In genomic region chr3:190197346-190197763, GRCh38 we compare ENCODE assay signal across 18 cellular contexts.
A peak's percentile ranks its signal among the peaks of the same experiment; 100 is the strongest.
DNase-seq lines count a peak whose midpoint lies in the region; ATAC-seq, FAIRE-seq and TF ChIP-seq lines count a peak whose summit lies in the region.
"Had no signal": no experiment of that assay in that cellular context is flagged by ENCODE, and none has a peak within 500 bp of the region (broad histone marks: within the 10 kb centered on the region; RNA-seq: fewer than 3 reads in every experiment).

No MANE protein-coding gene starts in this region.

- H3K27ac ChIP-seq in A549 (peak overlapping the region; percentile 88 to 90), adrenal gland (no peak overlapping the region), gastroesophageal sphincter (no peak overlapping the region)
- H3K27ac ChIP-seq: suprapubic skin had no signal

- WGBS in A549 (ENCODE audit: missing lambda C conversion rate), result 6% methylated on average over 3 of the region's 3 CpGs
- 89 to 94% (median 93%) methylated on average over 3 of the region's 3 CpGs for WGBS in adrenal gland, 4 donors
- 40 to 63% methylated on average over 1 to 3 of the region's 3 CpGs for WGBS in gastroesophageal sphincter (ENCODE audit: low coverage in 1 of 2), 2 donors

- TF ChIP-seq POLR2A in A549 (IDR thresholded peaks at IDR 0.05; ENCODE audit: low read length) (no peak), adrenal gland (IDR thresholded peaks at IDR 0.05) (no peak), gastroesophageal sphincter (IDR thresholded peaks at IDR 0.05) (no peak)

- H3K4me1 ChIP-seq in A549 (peaks cover 56% of the 10 kb centered on the region), adrenal gland (replicated peaks in 1 of 2) (peaks cover 0 to 3% of the 10 kb centered on the region in 2 donors), gastroesophageal sphincter (no peaks in the 10 kb centered on the region)

- intact Hi-C loops in adrenal gland (cut with DNase I), result loop anchor here in 1 of 2 donors (5.0 kb wide), 1 partner anchor 75 kb away; the partner anchor contains the start of gene P3H2

- peak; percentile 72 for FAIRE-seq in A549 (lab: Jason Lieb, UNC)
- FAIRE-seq: endometrium had no signal

- CTCF ChIA-PET in A549 (lab: Yijun Ruan, JAX), result interaction anchor here (0.7 to 1.9 kb wide), 10 partner anchors 73 to 238 kb away, joined by 3 to 5 read pairs (median 3); no protein-coding TSS in a partner anchor

- POLR2A ChIA-PET in A549 (lab: Yijun Ruan, JAX), result interaction anchor here (0.9 to 1.3 kb wide), 2 partner anchors 76 to 125 kb away, joined by 3 to 4 read pairs; partner anchors contain the start of genes CLDN1 and P3H2

- H3K4me3 ChIP-seq in A549 (peak overlapping the region; percentile 35), adrenal gland (no peak overlapping the region), gastroesophageal sphincter (no peak overlapping the region)
- H3K4me3 ChIP-seq: suprapubic skin had no signal

- H3K9me3 ChIP-seq in A549 (no peaks in the 10 kb centered on the region), adrenal gland (replicated peaks in 1 of 3) (no peaks in the 10 kb centered on the region), gastroesophageal sphincter (no peaks in the 10 kb centered on the region)
- H3K9me3 ChIP-seq: suprapubic skin had no signal

- peak overlapping the region; percentile 91 for H3K4me2 ChIP-seq in A549

- TF ChIP-seq EP300 in A549 (IDR thresholded peaks at IDR 0.05) (peak; percentile 31 to 72; a peak in 3 of 5 replicates), gastroesophageal sphincter (IDR thresholded peaks at IDR 0.05) (no peak)

- TF ChIP-seq CTCF in A549 (IDR thresholded peaks at IDR 0.05), result no peak
- TF ChIP-seq CTCF in adrenal gland (IDR thresholded peaks at IDR 0.05), result no peak
- TF ChIP-seq CTCF in gastroesophageal sphincter (IDR thresholded peaks at IDR 0.05), result no peak

- peak; percentile 96 to 97 for ATAC-seq in A549
- ATAC-seq in HG03097 (IDR thresholded peaks at IDR 0.05; ENCODE audit: low FRiP score, unreplicated experiment), result peak; percentile 73
- ATAC-seq in GM18868 (IDR thresholded peaks at IDR 0.05; ENCODE audit: unreplicated experiment), result no peak
- no peak for ATAC-seq in gastroesophageal sphincter
- ATAC-seq: activated CD8-positive, alpha-beta T cell treated with anti-CD3 and anti-CD28 coated beads, Interleukin-2, amount 10 ng/mL, durations not matched to agents 7 days and 5 days; activated T-helper 17 cell treated with anti-CD3 and anti-CD28 coated beads, Interleukin-2, amount 50 U/mL, for 72 hours had no signal

- DNase-seq in A549 (ENCODE audit: low read depth in 1 of 2, low spot score in 1 of 2), result peak; percentile 66 to 95
- peak; percentile 39 for DNase-seq in RPMI7951 (ENCODE audit: low read depth)
- DNase-seq in kidney tubule cell (ENCODE audit: low spot score), result peak; percentile 94
- no peak for DNase-seq in adrenal gland
- no peak for DNase-seq in NCI-H510A treated with DMSO at 0.1 percent for 48 hours (lab: John Stamatoyannopoulos, UW)
- DNase-seq: activated CD8-positive, alpha-beta T cell treated with anti-CD3 and anti-CD28 coated beads, Interleukin-2, amount 10 ng/mL, durations not matched to agents 7 days and 5 days; amygdala; CD4-positive, CD25-positive, alpha-beta regulatory T cell; EL; glutamatergic neuron; islet precursor cell; NCI-H1105 had no signal

- peak; percentile 44 to 59; a peak in 3 of 5 replicates for TF ChIP-seq RAD21 in A549 (conservative IDR thresholded peaks at IDR 0.05 in 1 of 2, IDR thresholded peaks at IDR 0.05 in 1 of 2)

- no peaks in the 10 kb centered on the region for H3K27me3 ChIP-seq in adrenal gland
- H3K27me3 ChIP-seq in gastroesophageal sphincter, result no peaks in the 10 kb centered on the region
- H3K27me3 ChIP-seq: suprapubic skin had no signal

- no peaks in the 10 kb centered on the region for H3K36me3 ChIP-seq in adrenal gland (replicated peaks in 1 of 2)
- no peaks in the 10 kb centered on the region for H3K36me3 ChIP-seq in gastroesophageal sphincter
- H3K36me3 ChIP-seq: suprapubic skin had no signal

TF ChIP-seq in A549, 52 proteins besides CTCF, POLR2A, EP300 and RAD21:
- no peak for TF ChIP-seq HOXA7 (CRISPR knock-in tag; IDR thresholded peaks at IDR 0.05)
- no peak for TF ChIP-seq MYC (IDR thresholded peaks at IDR 0.05; ENCODE audit: borderline replicate concordance, low read length)
- peak; percentile 82 for TF ChIP-seq MAFK (IDR thresholded peaks at IDR 0.05; ENCODE audit: partially characterized antibody)
- peak; percentile 68; the same call in 1 of the 2 replicates for TF ChIP-seq GATA3 (IDR thresholded peaks at IDR 0.05; ENCODE audit: borderline replicate concordance)
- TF ChIP-seq JUN (IDR thresholded peaks at IDR 0.05), result peak in 1 of 2 experiments; percentile 60; a peak in 2 of 5 replicates
- TF ChIP-seq, protein P1, sequence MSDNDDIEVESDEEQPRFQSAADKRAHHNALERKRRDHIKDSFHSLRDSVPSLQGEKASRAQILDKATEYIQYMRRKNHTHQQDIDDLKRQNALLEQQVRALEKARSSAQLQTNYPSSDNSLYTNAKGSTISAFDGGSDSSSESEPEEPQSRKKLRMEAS (IDR thresholded peaks at IDR 0.05), result peak; percentile 52
- TF ChIP-seq CEBPB (IDR thresholded peaks at IDR 0.05), result peak; percentile 56 to 87; a peak in 3 of 4 replicates
- TF ChIP-seq FOSL2 (IDR thresholded peaks at IDR 0.05), result no peak
- peak; percentile 4; the same call in 1 of the 2 replicates for TF ChIP-seq FOSL2 (CRISPR knock-in tag; IDR thresholded peaks at IDR 0.05)
- peak; percentile 63 for TF ChIP-seq SMC3 (IDR thresholded peaks at IDR 0.05)

Comparison
In these comparisons a context has a peak if more than half of its experiments do, and no peak if none do; other contexts are left out.
1. ATAC-seq: peak in A549 (2 of 2) and HG03097 (single experiment); none in GM18868 (single experiment) and gastroesophageal sphincter (single experiment).
2. DNase-seq: peak in A549 (2 of 2), RPMI7951 (single experiment) and kidney tubule cell (single experiment); none in adrenal gland (0 of 7) and NCI-H510A treated with DMSO at 0.1 percent for 48 hours (single experiment).
3. H3K27ac ChIP-seq: peak in A549 (2 of 2); none in adrenal gland (0 of 5) and gastroesophageal sphincter (0 of 4).